Comparison of ENCODE assay signal across 16 cellular contexts in the genomic region with DNA sequence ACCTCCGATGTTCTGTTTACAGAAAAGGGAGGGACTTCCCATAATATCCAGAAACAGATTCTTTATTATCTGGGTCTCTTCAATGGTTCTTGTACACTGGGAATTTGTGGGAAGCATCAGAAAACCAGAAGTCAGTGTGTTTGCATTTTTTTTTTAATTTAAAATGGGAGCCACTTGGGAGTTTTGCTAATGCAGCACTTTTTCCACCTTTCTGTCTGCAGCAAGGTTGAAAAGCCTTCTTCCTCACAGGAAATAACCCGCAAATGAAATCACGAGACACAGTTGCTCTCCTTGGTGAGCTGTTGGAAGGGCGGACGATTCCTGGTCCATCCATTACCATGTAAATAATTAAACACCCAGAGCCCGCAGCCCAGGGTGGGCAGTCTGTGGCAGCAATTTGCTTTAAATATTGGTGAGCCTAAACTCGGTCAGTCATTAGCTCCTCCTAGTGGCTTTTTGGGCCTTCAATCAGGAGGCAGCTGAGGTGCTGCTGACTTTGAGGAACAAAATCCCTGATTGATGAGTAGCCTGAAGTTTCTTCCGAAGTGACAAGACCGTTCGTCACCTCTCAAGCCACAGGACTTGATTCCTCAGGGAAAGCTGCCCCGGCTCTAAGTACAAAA.
A peak's percentile ranks its signal among the peaks of the same experiment; 100 is the strongest.
DNase-seq lines count a peak whose midpoint lies in the region; FAIRE-seq and TF ChIP-seq lines count a peak whose summit lies in the region.
"Had no signal": no experiment of that assay in that cellular context is flagged by ENCODE, and none has a peak within 500 bp of the region (broad histone marks: within the 10 kb centered on the region; RNA-seq: fewer than 3 reads in every experiment).

No MANE protein-coding gene starts in this region.

- WGBS in esophagus squamous epithelium, 2 donors: 71 to 80% methylated on average over 11 of the region's 11 CpGs

- H3K27me3 ChIP-seq in bronchial epithelial cell (ENCODE audit: control insufficient read depth, insufficient read depth, low read length) (no peaks in the 10 kb centered on the region), esophagus squamous epithelium (peaks cover 0 to 76% (median 0%) of the 10 kb centered on the region in 4 donors)
- H3K27me3 ChIP-seq: adrenal gland had no signal

- no peaks in the 10 kb centered on the region for H3K36me3 Mint-ChIP-seq in nephron (ENCODE audit: low read depth)

- TF ChIP-seq POLR2A in esophagus squamous epithelium (IDR thresholded peaks at IDR 0.05): no peak

- DNase-seq in Daoy (ENCODE audit: low read depth): peak; percentile 16
- peak; percentile 25 for DNase-seq in HTR-8/SVneo (ENCODE audit: insufficient read length, low spot score)
- DNase-seq in bronchial epithelial cell (ENCODE audit: low read depth): no peak
- DNase-seq in esophagus squamous epithelium (lab: John Stamatoyannopoulos, UW): no peak
- DNase-seq in substantia nigra (lab: John Stamatoyannopoulos, UW): no peak
- no peak for DNase-seq in GM19239 (ENCODE audit: insufficient read length, low spot score)
- DNase-seq in amniotic stem cell (lab: John Stamatoyannopoulos, UW): no peak
- DNase-seq: activated CD8-positive, alpha-beta memory T cell treated with anti-CD3 and anti-CD28 coated beads, Interleukin-2, amount 50 U/mL, for 4 hours; adrenal gland; effector CD4-positive, alpha-beta T cell; MM.1S; stimulated activated CD4-positive, alpha-beta T cell treated with anti-CD3 and anti-CD28 coated beads, Interleukin-4, amount 100 ng/mL, for 24 hours had no signal

- H3K4me3 Mint-ChIP-seq in nephron: no peak overlapping the region

- TF ChIP-seq CTCF in bronchial epithelial cell (IDR thresholded peaks at IDR 0.05; ENCODE audit: insufficient read depth, low read length, severe bottlenecking) (peak; percentile 20), nephron (IDR thresholded peaks at IDR 0.05; ENCODE audit: unreplicated experiment in 3 of 3) (peak in 2 of 3 experiments; percentile 14 to 39), esophagus squamous epithelium (IDR thresholded peaks at IDR 0.05) (no peak)

- H3K27ac ChIP-seq in esophagus squamous epithelium (no peak overlapping the region), substantia nigra (ENCODE audit: low read depth, low read length, poor library complexity, severe bottlenecking) (no peak overlapping the region)
- H3K27ac ChIP-seq: adrenal gland had no signal

- H3K36me3 ChIP-seq in bronchial epithelial cell (ENCODE audit: control insufficient read depth, insufficient read depth, low read length) (no peaks in the 10 kb centered on the region), esophagus squamous epithelium (no peaks in the 10 kb centered on the region)
- H3K36me3 ChIP-seq: adrenal gland had no signal

- H3K27ac Mint-ChIP-seq in nephron: peak overlapping the region in 2 of 3 experiments; percentile 52 to 68

- peaks cover 0 to 38% (median 10%) of the 10 kb centered on the region in 3 donors for H3K4me1 ChIP-seq in esophagus squamous epithelium
- H3K4me1 ChIP-seq: Caco-2 had no signal

- H3K27me3 Mint-ChIP-seq in nephron (ENCODE audit: low read depth): peaks cover 5% of the 10 kb centered on the region

- intact Hi-C loops in esophagus squamous epithelium (cut with DNase I): no loop called here

- H3K4me3 ChIP-seq in bronchial epithelial cell (ENCODE audit: low read depth, low read length) (no peak overlapping the region), esophagus squamous epithelium (no peak overlapping the region)
- H3K4me3 ChIP-seq: adrenal gland had no signal

- H3K4me1 Mint-ChIP-seq in nephron: peaks cover 38% of the 10 kb centered on the region

- FAIRE-seq in HTR-8/SVneo (lab: Jason Lieb, UNC) (no peak), bronchial epithelial cell (lab: Jason Lieb, UNC) (no peak), GM19239 (lab: Jason Lieb, UNC) (no peak)
- FAIRE-seq: GM12891, TTC549 had no signal

- H3K9me3 ChIP-seq in esophagus squamous epithelium: no peaks in the 10 kb centered on the region
- H3K9me3 ChIP-seq: adrenal gland, Caco-2 had no signal

- H3K9me3 Mint-ChIP-seq in nephron: no peaks in the 10 kb centered on the region

Comparison
In these comparisons a context has a peak if more than half of its experiments do, and no peak if none do; other contexts are left out.
1. DNase-seq: peak in Daoy (single experiment) and HTR-8/SVneo (single experiment); none in bronchial epithelial cell (single experiment), esophagus squamous epithelium (single experiment), substantia nigra (0 of 49), GM19239 (single experiment) and amniotic stem cell (single experiment).
2. CTCF ChIP-seq: peak in bronchial epithelial cell (single experiment) and nephron (2 of 3); none in esophagus squamous epithelium (0 of 6).